ENCODE assay signal across 8 cellular contexts in genomic region chr13:73708393-73708985, GRCh38.
DNase-seq lines count a peak whose midpoint lies in the region; ATAC-seq and TF ChIP-seq lines count a peak whose summit lies in the region.

No MANE protein-coding gene starts in this region.

- no peaks in the 10 kb centered on the region for H3K27me3 ChIP-seq in Peyer's patch
- H3K27me3 ChIP-seq in left ventricle myocardium inferior (ENCODE audit: low read depth), result no peaks in the 10 kb centered on the region
- no peaks in the 10 kb centered on the region for H3K27me3 ChIP-seq in sigmoid colon

- TF ChIP-seq POLR2A in Peyer's patch (IDR thresholded peaks at IDR 0.05) (no peak), sigmoid colon (IDR thresholded peaks at IDR 0.05) (no peak)

- intact Hi-C loops in left ventricle myocardium inferior (cut with micrococcal nuclease) (no loop called here), sigmoid colon (cut with DNase I) (loop anchor here (5.0 kb wide), 1 partner anchor 651 kb away; the partner anchor contains the start of gene KLF5)

- H3K9me3 ChIP-seq in Peyer's patch (no peaks in the 10 kb centered on the region), left ventricle myocardium inferior (replicated peaks) (no peaks in the 10 kb centered on the region), sigmoid colon (no peaks in the 10 kb centered on the region)

- in situ Hi-C loops in KBM-7 (cut with MboI; ENCODE audit: low pct_unique_long_range_greater_than_20kb, low sequenced_read_pairs), result no loop called here

- H3K27ac ChIP-seq in Peyer's patch (no peak overlapping the region), left ventricle myocardium inferior (replicated peaks) (no peak overlapping the region), sigmoid colon (no peak overlapping the region)

- H3K4me1 ChIP-seq in Peyer's patch, result peaks cover 0 to 6% (median 0%) of the 10 kb centered on the region in 4 donors
- no peaks in the 10 kb centered on the region for H3K4me1 ChIP-seq in left ventricle myocardium inferior
- H3K4me1 ChIP-seq in sigmoid colon, result no peaks in the 10 kb centered on the region

- H3K4me3 ChIP-seq in Peyer's patch, result no peak overlapping the region
- no peak overlapping the region for H3K4me3 ChIP-seq in left ventricle myocardium inferior
- no peak overlapping the region for H3K4me3 ChIP-seq in sigmoid colon

- ATAC-seq in GM21825 (IDR thresholded peaks at IDR 0.05; ENCODE audit: unreplicated experiment), result peak; percentile 94

- H3K36me3 ChIP-seq in Peyer's patch (no peaks in the 10 kb centered on the region), left ventricle myocardium inferior (peaks cover 49% of the 10 kb centered on the region), sigmoid colon (peaks cover 0 to 18% (median 1%) of the 10 kb centered on the region in 4 donors)

- peak; percentile 41 for DNase-seq in NOMO-1 treated with DMSO at 0.1 percent for 48 hours (lab: John Stamatoyannopoulos, UW; ENCODE audit: unreplicated experiment)
- no peak for DNase-seq in NOMO-1 treated with dmso at 0.1 percent for 144 hours (lab: John Stamatoyannopoulos, UW; ENCODE audit: unreplicated experiment)
- DNase-seq in KBM-7, result peak; percentile 53
- peak in 1 of 3 donors; percentile 79 for DNase-seq in Peyer's patch
- DNase-seq in activated naive CD8-positive, alpha-beta T cell treated with anti-CD3 and anti-CD28 coated beads, Interleukin-2, amount 50 U/mL, for 16 hours (ENCODE audit: low read depth, low spot score), result peak; percentile 20
- DNase-seq in left ventricle myocardium inferior, result no peak
- no peak for DNase-seq in sigmoid colon

- 7 to 23% methylated on average over 1 of the region's 1 CpG for WGBS in sigmoid colon, 2 donors

- no peak for TF ChIP-seq EP300 in sigmoid colon (IDR thresholded peaks at IDR 0.05)

- peak; percentile 21 to 98 (median 76) for TF ChIP-seq CTCF in Peyer's patch (IDR thresholded peaks at IDR 0.05)
- TF ChIP-seq CTCF in left ventricle myocardium inferior (IDR thresholded peaks at IDR 0.05; ENCODE audit: borderline replicate concordance), result peak; percentile 81
- peak in 3 of 4 experiments; percentile 56 to 76 (median 67) for TF ChIP-seq CTCF in sigmoid colon (IDR thresholded peaks at IDR 0.05)

Comparison
In these comparisons a context has a peak if more than half of its experiments do, and no peak if none do; other contexts are left out.
1. DNase-seq: peak in NOMO-1 treated with DMSO at 0.1 percent for 48 hours (single experiment), KBM-7 (single experiment) and activated naive CD8-positive, alpha-beta T cell treated with anti-CD3 and anti-CD28 coated beads, Interleukin-2, amount 50 U/mL, for 16 hours (single experiment); none in NOMO-1 treated with dmso at 0.1 percent for 144 hours (single experiment), left ventricle myocardium inferior (single experiment) and sigmoid colon (single experiment).
2. Peak in every context shown above with its lines, with median percentiles within 50 percentile points of each other: CTCF ChIP-seq.